Comparison of ENCODE assay signal across 1 cellular context in the genomic region with DNA sequence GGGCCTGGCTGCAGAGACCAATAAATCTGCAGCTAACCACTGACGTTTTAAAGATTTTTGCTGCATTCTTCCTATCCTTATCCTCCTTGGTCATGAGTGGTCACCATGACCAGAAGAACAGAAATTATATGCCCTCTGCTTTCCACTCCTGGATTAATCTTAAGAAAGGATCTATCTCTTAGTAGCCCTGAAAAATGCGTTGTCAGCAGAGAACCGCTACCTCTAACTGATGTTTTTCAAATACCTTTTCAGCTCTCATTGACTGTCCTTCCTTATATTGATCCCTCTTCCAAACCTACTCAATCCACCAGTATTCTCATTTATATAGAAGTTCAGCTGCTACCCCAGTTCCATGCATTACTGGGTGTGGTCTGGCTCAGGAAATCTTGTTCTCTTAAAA.
TF ChIP-seq lines count a peak whose summit lies in the region.

No MANE protein-coding gene starts in this region.

TF ChIP-seq in HepG2, 621 proteins besides CTCF, POLR2A, EP300 and RAD21 (continued from another document):
- TF ChIP-seq JARID2 (CRISPR knock-in tag; IDR thresholded peaks at IDR 0.05; ENCODE audit: insufficient replicate concordance) (no peak), ZNF567 (CRISPR knock-in tag; IDR thresholded peaks at IDR 0.05; ENCODE audit: borderline replicate concordance) (no peak), SMAD1 (CRISPR knock-in tag; IDR thresholded peaks at IDR 0.05; ENCODE audit: borderline replicate concordance, low read depth) (no peak), ZNF891 (CRISPR knock-in tag; IDR thresholded peaks at IDR 0.05) (no peak), TBX2 (CRISPR knock-in tag; IDR thresholded peaks at IDR 0.05; ENCODE audit: borderline replicate concordance) (no peak), MAFK (conservative IDR thresholded peaks at IDR 0.05 in 1 of 2, IDR thresholded peaks at IDR 0.05 in 1 of 2; ENCODE audit: low read length in 2 of 2) (peak; percentile 32 to 79; a peak in 3 of 4 replicates), GATAD2A (CRISPR knock-in tag; IDR thresholded peaks at IDR 0.05) (no peak), ZNF598 (CRISPR knock-in tag; IDR thresholded peaks at IDR 0.05; ENCODE audit: borderline replicate concordance) (no peak)
- TF ChIP-seq, protein P1, sequence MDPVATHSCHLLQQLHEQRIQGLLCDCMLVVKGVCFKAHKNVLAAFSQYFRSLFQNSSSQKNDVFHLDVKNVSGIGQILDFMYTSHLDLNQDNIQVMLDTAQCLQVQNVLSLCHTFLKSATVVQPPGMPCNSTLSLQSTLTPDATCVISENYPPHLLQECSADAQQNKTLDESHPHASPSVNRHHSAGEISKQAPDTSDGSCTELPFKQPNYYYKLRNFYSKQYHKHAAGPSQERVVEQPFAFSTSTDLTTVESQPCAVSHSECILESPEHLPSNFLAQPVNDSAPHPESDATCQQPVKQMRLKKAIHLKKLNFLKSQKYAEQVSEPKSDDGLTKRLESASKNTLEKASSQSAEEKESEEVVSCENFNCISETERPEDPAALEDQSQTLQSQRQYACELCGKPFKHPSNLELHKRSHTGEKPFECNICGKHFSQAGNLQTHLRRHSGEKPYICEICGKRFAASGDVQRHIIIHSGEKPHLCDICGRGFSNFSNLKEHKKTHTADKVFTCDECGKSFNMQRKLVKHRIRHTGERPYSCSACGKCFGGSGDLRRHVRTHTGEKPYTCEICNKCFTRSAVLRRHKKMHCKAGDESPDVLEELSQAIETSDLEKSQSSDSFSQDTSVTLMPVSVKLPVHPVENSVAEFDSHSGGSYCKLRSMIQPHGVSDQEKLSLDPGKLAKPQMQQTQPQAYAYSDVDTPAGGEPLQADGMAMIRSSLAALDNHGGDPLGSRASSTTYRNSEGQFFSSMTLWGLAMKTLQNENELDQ (CRISPR knock-in tag; IDR thresholded peaks at IDR 0.05; ENCODE audit: borderline replicate concordance): no peak
- TF ChIP-seq, protein P2, sequence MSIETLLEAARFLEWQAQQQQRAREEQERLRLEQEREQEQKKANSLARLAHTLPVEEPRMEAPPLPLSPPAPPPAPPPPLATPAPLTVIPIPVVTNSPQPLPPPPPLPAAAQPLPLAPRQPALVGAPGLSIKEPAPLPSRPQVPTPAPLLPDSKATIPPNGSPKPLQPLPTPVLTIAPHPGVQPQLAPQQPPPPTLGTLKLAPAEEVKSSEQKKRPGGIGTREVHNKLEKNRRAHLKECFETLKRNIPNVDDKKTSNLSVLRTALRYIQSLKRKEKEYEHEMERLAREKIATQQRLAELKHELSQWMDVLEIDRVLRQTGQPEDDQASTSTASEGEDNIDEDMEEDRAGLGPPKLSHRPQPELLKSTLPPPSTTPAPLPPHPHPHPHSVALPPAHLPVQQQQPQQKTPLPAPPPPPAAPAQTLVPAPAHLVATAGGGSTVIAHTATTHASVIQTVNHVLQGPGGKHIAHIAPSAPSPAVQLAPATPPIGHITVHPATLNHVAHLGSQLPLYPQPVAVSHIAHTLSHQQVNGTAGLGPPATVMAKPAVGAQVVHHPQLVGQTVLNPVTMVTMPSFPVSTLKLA (IDR thresholded peaks at IDR 0.05): no peak
- TF ChIP-seq, protein P3, sequence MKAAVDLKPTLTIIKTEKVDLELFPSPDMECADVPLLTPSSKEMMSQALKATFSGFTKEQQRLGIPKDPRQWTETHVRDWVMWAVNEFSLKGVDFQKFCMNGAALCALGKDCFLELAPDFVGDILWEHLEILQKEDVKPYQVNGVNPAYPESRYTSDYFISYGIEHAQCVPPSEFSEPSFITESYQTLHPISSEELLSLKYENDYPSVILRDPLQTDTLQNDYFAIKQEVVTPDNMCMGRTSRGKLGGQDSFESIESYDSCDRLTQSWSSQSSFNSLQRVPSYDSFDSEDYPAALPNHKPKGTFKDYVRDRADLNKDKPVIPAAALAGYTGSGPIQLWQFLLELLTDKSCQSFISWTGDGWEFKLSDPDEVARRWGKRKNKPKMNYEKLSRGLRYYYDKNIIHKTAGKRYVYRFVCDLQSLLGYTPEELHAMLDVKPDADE (CRISPR knock-in tag; IDR thresholded peaks at IDR 0.05): no peak
TF ChIP-seq in HepG2: peak in this region for 2.
